In genomic region chr2:30335981-30336538, GRCh38 we compare ENCODE assay signal across 15 cellular contexts.
DNase-seq lines count a peak whose midpoint lies in the region; ATAC-seq, FAIRE-seq and TF ChIP-seq lines count a peak whose summit lies in the region.
"Had no signal": no experiment of that assay in that cellular context is flagged by ENCODE, and none has a peak within 500 bp of the region (broad histone marks: within the 10 kb centered on the region; RNA-seq: fewer than 3 reads in every experiment).

No MANE protein-coding gene starts in this region.

- H3K9ac ChIP-seq in smooth muscle cell (ENCODE audit: low read depth) = no peak overlapping the region

- no peak for FAIRE-seq in small intestine (lab: Jason Lieb, UNC)

- no peak overlapping the region for H3K4me3 ChIP-seq in small intestine (ENCODE audit: low read depth in 1 of 2, low read length in 2 of 2)
- no peak overlapping the region for H3K4me3 ChIP-seq in smooth muscle cell
- H3K4me3 ChIP-seq: body of pancreas, HAP-1, skin epidermis, uterus had no signal

- no peaks in the 10 kb centered on the region for H3F3A ChIP-seq in smooth muscle cell (ENCODE audit: low read depth)

- H4K20me1 ChIP-seq in smooth muscle cell (ENCODE audit: low read depth) = no peaks in the 10 kb centered on the region

- H2AFZ ChIP-seq in smooth muscle cell (ENCODE audit: low read depth) = no peak overlapping the region

- ATAC-seq in activated T-cell treated with anti-CD3 and anti-CD28 coated beads, Interleukin-2, amount 50 U/mL, for 72 hours (replicated peaks in 1 of 2) = no peak
- ATAC-seq in GM18517 (IDR thresholded peaks at IDR 0.05; ENCODE audit: unreplicated experiment) = no peak
- ATAC-seq: body of pancreas had no signal

- H3K4me1 ChIP-seq in small intestine (ENCODE audit: control insufficient read depth in 2 of 2, insufficient read depth in 1 of 2, low read depth in 1 of 2, low read length in 1 of 2) = peaks cover 0 to 2% of the 10 kb centered on the region in 2 donors
- H3K4me1 ChIP-seq in smooth muscle cell (ENCODE audit: low read depth) = peaks cover 8% of the 10 kb centered on the region
- H3K4me1 ChIP-seq: body of pancreas, uterus had no signal

- H3K27me3 ChIP-seq in small intestine (ENCODE audit: control insufficient read depth in 2 of 2, insufficient read depth in 2 of 2, low read length in 2 of 2) = no peaks in the 10 kb centered on the region
- H3K27me3 ChIP-seq in smooth muscle cell (ENCODE audit: low read depth) = no peaks in the 10 kb centered on the region
- H3K27me3 ChIP-seq: body of pancreas, uterus had no signal

- H3K4me3 Mint-ChIP-seq in activated T-cell treated with anti-CD3 and anti-CD28 coated beads, Interleukin-2, amount 50 U/mL, for 72 hours = peak overlapping the region; percentile 79 to 91
- peak overlapping the region; percentile 81 for H3K4me3 Mint-ChIP-seq in activated naive CD4-positive, alpha-beta T cell treated with anti-CD3 and anti-CD28 coated beads, Interleukin-2, amount 50 U/mL, for 24 hours
- H3K4me3 Mint-ChIP-seq in endothelial cell (ENCODE audit: unreplicated experiment) = no peak overlapping the region

- H3K36me3 Mint-ChIP-seq in activated T-cell treated with anti-CD3 and anti-CD28 coated beads, Interleukin-2, amount 50 U/mL, for 72 hours (ENCODE audit: insufficient read depth in 2 of 2) = peaks cover 2 to 6% of the 10 kb centered on the region in 2 donors
- H3K36me3 Mint-ChIP-seq in activated naive CD4-positive, alpha-beta T cell treated with anti-CD3 and anti-CD28 coated beads, Interleukin-2, amount 50 U/mL, for 24 hours = no peaks in the 10 kb centered on the region
- peaks cover 6% of the 10 kb centered on the region for H3K36me3 Mint-ChIP-seq in endothelial cell (ENCODE audit: low read depth, unreplicated experiment)

- no peak overlapping the region for H3K4me2 ChIP-seq in smooth muscle cell

- 23 to 48% (median 23%) methylated on average over 2 of the region's 2 CpGs for WGBS in small intestine, 3 donors
- 86% methylated on average over 2 of the region's 2 CpGs for WGBS in smooth muscle cell (ENCODE audit: low lambda C conversion rate)

- peak overlapping the region; percentile 47 to 85 for H3K27ac ChIP-seq in small intestine (ENCODE audit: low read depth in 1 of 2, low read length in 1 of 2)
- H3K27ac ChIP-seq in smooth muscle cell (ENCODE audit: low read depth) = no peak overlapping the region
- H3K27ac ChIP-seq: body of pancreas, uterus had no signal

- H3K9me3 ChIP-seq in small intestine (ENCODE audit: control insufficient read depth, low read depth) (no peaks in the 10 kb centered on the region), smooth muscle cell (replicated peaks; ENCODE audit: low read depth) (no peaks in the 10 kb centered on the region)
- H3K9me3 ChIP-seq: body of pancreas, HAP-1, uterus had no signal

- DNase-seq in activated T-cell treated with anti-CD3 and anti-CD28 coated beads, Interleukin-2, amount 50 U/mL, for 72 hours = no peak
- DNase-seq in activated T-cell treated with anti-CD3 and anti-CD28 coated beads, Interleukin-2, amount 50 U/mL, for 48 hours = no peak
- DNase-seq in HT-29 (ENCODE audit: low spot score) (peak; percentile 63), small intestine (no peak), smooth muscle cell (lab: John Stamatoyannopoulos, UW; ENCODE audit: unreplicated experiment) (no peak), endothelial cell (ENCODE audit: low spot score) (no peak)
- DNase-seq: body of pancreas; effector CD8-positive, alpha-beta T cell; NCI-H1092; NCI-H446 treated with DMSO at 0.1 percent for 48 hours; uterus had no signal

- peaks cover 5 to 6% of the 10 kb centered on the region in 2 donors for H3K9me3 Mint-ChIP-seq in activated T-cell treated with anti-CD3 and anti-CD28 coated beads, Interleukin-2, amount 50 U/mL, for 72 hours
- no peaks in the 10 kb centered on the region for H3K9me3 Mint-ChIP-seq in activated naive CD4-positive, alpha-beta T cell treated with anti-CD3 and anti-CD28 coated beads, Interleukin-2, amount 50 U/mL, for 24 hours
- no peaks in the 10 kb centered on the region for H3K9me3 Mint-ChIP-seq in endothelial cell (ENCODE audit: unreplicated experiment)

- H3K4me1 Mint-ChIP-seq in activated T-cell treated with anti-CD3 and anti-CD28 coated beads, Interleukin-2, amount 50 U/mL, for 72 hours (ENCODE audit: low read depth) = peaks cover 88% of the 10 kb centered on the region
- H3K4me1 Mint-ChIP-seq in activated naive CD4-positive, alpha-beta T cell treated with anti-CD3 and anti-CD28 coated beads, Interleukin-2, amount 50 U/mL, for 24 hours = peaks cover 81% of the 10 kb centered on the region
- peaks cover 61% of the 10 kb centered on the region for H3K4me1 Mint-ChIP-seq in endothelial cell (ENCODE audit: unreplicated experiment)

- peak overlapping the region; percentile 97 for H3K27ac Mint-ChIP-seq in activated T-cell treated with anti-CD3 and anti-CD28 coated beads, Interleukin-2, amount 50 U/mL, for 72 hours
- H3K27ac Mint-ChIP-seq in activated naive CD4-positive, alpha-beta T cell treated with anti-CD3 and anti-CD28 coated beads, Interleukin-2, amount 50 U/mL, for 24 hours = peak overlapping the region; percentile 95
- H3K27ac Mint-ChIP-seq in endothelial cell (ENCODE audit: unreplicated experiment) = no peak overlapping the region

- no peaks in the 10 kb centered on the region for H3K36me3 ChIP-seq in small intestine (ENCODE audit: control insufficient read depth in 2 of 2, insufficient read depth in 2 of 2, low read length in 2 of 2)
- no peaks in the 10 kb centered on the region for H3K36me3 ChIP-seq in smooth muscle cell (ENCODE audit: low read depth)
- H3K36me3 ChIP-seq: HAP-1, uterus had no signal

- no peaks in the 10 kb centered on the region for H3K79me2 ChIP-seq in smooth muscle cell (ENCODE audit: low read depth)

- no peaks in the 10 kb centered on the region for H3K27me3 Mint-ChIP-seq in activated T-cell treated with anti-CD3 and anti-CD28 coated beads, Interleukin-2, amount 50 U/mL, for 72 hours (ENCODE audit: low read depth)
- H3K27me3 Mint-ChIP-seq in activated naive CD4-positive, alpha-beta T cell treated with anti-CD3 and anti-CD28 coated beads, Interleukin-2, amount 50 U/mL, for 24 hours = no peaks in the 10 kb centered on the region
- peaks cover 6% of the 10 kb centered on the region for H3K27me3 Mint-ChIP-seq in endothelial cell (ENCODE audit: unreplicated experiment)

- TF ChIP-seq CTCF in smooth muscle cell (IDR thresholded peaks at IDR 0.05; ENCODE audit: borderline replicate concordance, insufficient read depth, poor library complexity, severe bottlenecking) (no peak), endothelial cell (IDR thresholded peaks at IDR 0.05; ENCODE audit: unreplicated experiment) (no peak)
